In the genomic region with DNA sequence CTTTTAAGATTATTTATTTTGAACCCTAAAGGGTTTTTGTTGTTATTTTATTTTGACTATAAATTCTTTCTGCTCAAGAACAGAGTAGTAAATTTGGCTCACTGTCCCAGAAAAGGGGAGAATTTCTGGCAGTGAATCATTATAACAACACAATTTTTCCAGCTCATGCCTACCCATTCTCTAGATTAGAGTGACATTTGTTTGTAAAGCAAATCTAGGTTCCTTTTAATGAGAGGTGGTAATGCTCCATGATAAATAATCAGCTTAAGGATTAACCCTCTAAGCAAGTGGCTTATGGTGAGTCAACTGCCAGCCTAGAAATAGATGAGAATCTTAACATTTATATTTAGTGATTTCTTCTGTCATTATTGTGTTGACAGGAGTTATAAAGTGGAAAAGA, we compare ENCODE assay signal across 21 cellular contexts.
"Had no signal": no experiment of that assay in that cellular context is flagged by ENCODE, and none has a peak within 500 bp of the region (broad histone marks: within the 10 kb centered on the region; RNA-seq: fewer than 3 reads in every experiment).

No MANE protein-coding gene starts in this region.

- DNase-seq: activated CD4-positive, alpha-beta T cell treated with anti-CD3 and anti-CD28 coated beads for 4 hours; activated CD4-positive, CD25-positive, alpha-beta regulatory T cell; activated CD8-positive, alpha-beta memory T cell treated with anti-CD3 and anti-CD28 coated beads, Interleukin-2, amount 10 ng/mL, durations not matched to agents 7 days and 5 days; activated CD8-positive, alpha-beta T cell treated with anti-CD3 and anti-CD28 coated beads for 36 hours; activated gamma-delta T cell; activated T-cell treated with anti-CD3 and anti-CD28 coated beads for 4 hours; aorta; colonic mucosa; kidney; lower lobe of right lung; naive B cell; occipital lobe; stimulated activated CD4-positive, alpha-beta T cell treated with anti-CD3 and anti-CD28 coated beads, Interleukin-4, amount 100 ng/mL, for 24 hours; stimulated activated naive CD4-positive, alpha-beta T cell treated with Interleukin-2 at 50 U/mL for 16 hours; SW 1271; T-helper 17 cell; upper lobe of left lung had no signal

- H3K27me3 ChIP-seq: colonic mucosa, right atrium auricular region, upper lobe of left lung had no signal

- FAIRE-seq: bronchial epithelial cell, kidney had no signal

- ATAC-seq: activated CD8-positive, alpha-beta memory T cell treated with anti-CD3 and anti-CD28 coated beads, Interleukin-2, amount 10 ng/mL, durations not matched to agents 7 days and 5 days; activated CD8-positive, alpha-beta T cell treated with anti-CD3 and anti-CD28 coated beads for 36 hours; lower lobe of right lung; T-helper 17 cell had no signal

- H3K36me3 ChIP-seq: colonic mucosa, lower lobe of right lung, right atrium auricular region, thoracic aorta, upper lobe of left lung had no signal

- H3K9me3 ChIP-seq: colonic mucosa, thoracic aorta, upper lobe of left lung had no signal

- H3K27ac ChIP-seq: colonic mucosa, epithelial cell of prostate, lower lobe of right lung, right atrium auricular region, upper lobe of left lung had no signal

- H3K4me3 ChIP-seq: colonic mucosa, lower lobe of right lung, right atrium auricular region, thoracic aorta, upper lobe of left lung had no signal

- H3K4me1 ChIP-seq: colonic mucosa, lower lobe of right lung had no signal
